8 cellular contexts compared by ENCODE assay signal in the genomic region with DNA sequence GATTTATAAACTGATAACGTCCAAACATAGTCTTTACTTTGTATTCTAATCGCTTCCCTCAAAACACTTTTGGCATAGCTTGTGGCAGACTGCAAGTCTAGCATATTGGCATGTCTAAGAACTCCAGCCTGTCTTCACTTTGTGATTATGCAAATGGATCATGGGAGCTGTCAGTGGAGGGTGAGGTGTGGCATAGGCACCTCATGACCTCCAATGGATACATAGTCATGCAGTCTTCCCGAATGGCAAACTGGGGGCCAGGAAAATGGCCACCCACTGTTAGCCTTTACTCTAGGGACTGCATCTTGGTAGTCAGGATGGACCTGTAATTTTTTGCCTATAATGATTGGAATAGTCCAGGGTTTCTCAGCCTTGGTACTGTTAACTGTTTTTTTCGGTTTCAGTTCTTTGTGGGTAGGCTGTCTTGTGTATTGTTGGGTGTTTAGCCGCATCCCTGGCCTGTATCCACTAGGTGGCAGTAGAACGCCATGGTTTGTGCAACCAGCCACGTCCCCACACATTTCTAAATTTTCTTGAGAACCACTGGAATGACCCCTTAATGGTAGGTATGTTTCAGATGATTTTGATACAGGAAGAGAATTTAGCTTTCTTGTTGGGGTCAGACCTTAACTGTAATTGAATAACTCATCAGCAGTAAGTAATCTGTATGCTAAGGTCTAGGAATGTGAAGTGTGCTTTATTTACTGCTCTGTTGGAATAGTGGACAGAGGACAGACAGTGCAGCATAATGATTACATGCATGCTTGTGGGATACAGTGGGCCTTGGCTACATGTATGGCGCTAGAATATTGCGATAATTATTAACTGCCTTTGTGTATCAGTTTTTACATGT.
DNase-seq lines count a peak whose midpoint lies in the region; ATAC-seq lines count a peak whose summit lies in the region.

No MANE protein-coding gene starts in this region.

- peak; percentile 88 for DNase-seq in CD1c-positive myeloid dendritic cell (ENCODE audit: extremely low spot score)
- peak; percentile 38 for DNase-seq in GM19238 (ENCODE audit: insufficient read length, low spot score)
- peak; percentile 90 for DNase-seq in NOMO-1 treated with DMSO at 0.1 percent for 48 hours (lab: John Stamatoyannopoulos, UW; ENCODE audit: unreplicated experiment)
- peak; percentile 51 for DNase-seq in activated CD8-positive, alpha-beta memory T cell treated with anti-CD3 and anti-CD28 coated beads, Interleukin-2, amount 50 U/mL, for 24 hours (ENCODE audit: extremely low read depth)
- DNase-seq in epidermal melanocyte (ENCODE audit: insufficient read length, low spot score), result peak; percentile 71
- DNase-seq in stimulated activated CD8-positive, alpha-beta memory T cell treated with anti-CD3 and anti-CD28 coated beads, Interleukin-4, amount 100 ng/mL, for 4 hours (ENCODE audit: low read depth in 2 of 2, low spot score in 1 of 2), result peak; percentile 55 to 66

- peak; percentile 80 for ATAC-seq in HG03342 (IDR thresholded peaks at IDR 0.05; ENCODE audit: unreplicated experiment)

- H3K4me1 ChIP-seq in mucosa of stomach (ENCODE audit: control insufficient read depth, insufficient read depth, low read length), result peaks cover 20% of the 10 kb centered on the region

- H3K36me3 ChIP-seq in mucosa of stomach (ENCODE audit: control insufficient read depth, insufficient read depth, low read length), result no peaks in the 10 kb centered on the region

- H3K4me3 ChIP-seq in mucosa of stomach (ENCODE audit: low read length), result peak overlapping the region; percentile 6

- peak overlapping the region; percentile 57 for H3K9ac ChIP-seq in mucosa of stomach (ENCODE audit: low read length)

- no peaks in the 10 kb centered on the region for H3K27me3 ChIP-seq in mucosa of stomach (ENCODE audit: control insufficient read depth, insufficient read depth, low read length)

- H3K9me3 ChIP-seq in mucosa of stomach (ENCODE audit: control insufficient read depth, low read length), result no peaks in the 10 kb centered on the region

Comparison
In these comparisons a context has a peak if more than half of its experiments do, and no peak if none do; other contexts are left out.
1. Peak in every context shown above with its lines: DNase-seq, ATAC-seq and H3K4me3 ChIP-seq.
2. DNase-seq: peak in every context shown above with its lines; median percentile 90 in NOMO-1 treated with DMSO at 0.1 percent for 48 hours; 88 in CD1c-positive myeloid dendritic cell; 71 in epidermal melanocyte; 60 in stimulated activated CD8-positive, alpha-beta memory T cell treated with anti-CD3 and anti-CD28 coated beads, Interleukin-4, amount 100 ng/mL, for 4 hours; 51 in activated CD8-positive, alpha-beta memory T cell treated with anti-CD3 and anti-CD28 coated beads, Interleukin-2, amount 50 U/mL, for 24 hours; 38 in GM19238.